ENCODE assay signal across 10 cellular contexts in genomic region chr9:37984672-37985611, GRCh38.
DNase-seq lines count a peak whose midpoint lies in the region; ATAC-seq, FAIRE-seq and TF ChIP-seq lines count a peak whose summit lies in the region.
"Had no signal": no experiment of that assay in that cellular context is flagged by ENCODE, and none has a peak within 500 bp of the region (broad histone marks: within the 10 kb centered on the region; RNA-seq: fewer than 3 reads in every experiment).

No MANE protein-coding gene starts in this region.

- peak overlapping the region; percentile 47 for H3K4me2 ChIP-seq in SK-N-SH

- no peaks in the 10 kb centered on the region for H3K9me3 Mint-ChIP-seq in activated naive CD8-positive, alpha-beta T cell treated with anti-CD3 and anti-CD28 coated beads, Interleukin-2, amount 10 ng/mL, durations not matched to agents 7 days and 5 days
- no peaks in the 10 kb centered on the region for H3K9me3 Mint-ChIP-seq in activated naive CD8-positive, alpha-beta T cell treated with anti-CD3 and anti-CD28 coated beads for 36 hours
- no peaks in the 10 kb centered on the region for H3K9me3 Mint-ChIP-seq in type B pancreatic cell

- peak overlapping the region; percentile 45 to 62; a peak in 3 of 4 replicates for H3K27ac ChIP-seq in SK-N-SH (ENCODE audit: low read depth in 2 of 2, low read length in 1 of 2)
- H3K27ac ChIP-seq: C4-2B, gastrocnemius medialis had no signal

- H3K36me3 Mint-ChIP-seq in activated naive CD8-positive, alpha-beta T cell treated with anti-CD3 and anti-CD28 coated beads, Interleukin-2, amount 10 ng/mL, durations not matched to agents 7 days and 5 days: no peaks in the 10 kb centered on the region
- no peaks in the 10 kb centered on the region for H3K36me3 Mint-ChIP-seq in activated naive CD8-positive, alpha-beta T cell treated with anti-CD3 and anti-CD28 coated beads for 36 hours
- H3K36me3 Mint-ChIP-seq in type B pancreatic cell: no peaks in the 10 kb centered on the region

- no peak for TF ChIP-seq RAD21 in SK-N-SH (IDR thresholded peaks at IDR 0.05; ENCODE audit: low read length)

- H3K27ac Mint-ChIP-seq in activated naive CD8-positive, alpha-beta T cell treated with anti-CD3 and anti-CD28 coated beads, Interleukin-2, amount 10 ng/mL, durations not matched to agents 7 days and 5 days: no peak overlapping the region
- H3K27ac Mint-ChIP-seq in activated naive CD8-positive, alpha-beta T cell treated with anti-CD3 and anti-CD28 coated beads for 36 hours: no peak overlapping the region
- H3K27ac Mint-ChIP-seq in type B pancreatic cell: peak overlapping the region; percentile 79

- TF ChIP-seq CTCF in SK-N-SH (IDR thresholded peaks at IDR 0.05) (peak; percentile 25), type B pancreatic cell (conservative IDR thresholded peaks at IDR 0.05) (no peak)

- peaks cover 11 to 20% of the 10 kb centered on the region in 2 experiments for H3K36me3 ChIP-seq in SK-N-SH (replicated peaks in 1 of 2; ENCODE audit: control insufficient read depth in 1 of 2, insufficient read depth in 2 of 2, low read length in 1 of 2)
- H3K36me3 ChIP-seq: gastrocnemius medialis had no signal

- no peaks in the 10 kb centered on the region for H3K9me2 ChIP-seq in SK-N-SH

- H3K4me1 ChIP-seq in SK-N-SH (ENCODE audit: control insufficient read depth in 1 of 2, insufficient read depth in 2 of 2, low read depth in 1 of 2, low read length in 1 of 2): peaks cover 48 to 55% of the 10 kb centered on the region in 2 experiments

- WGBS in SK-N-SH (ENCODE audit: low lambda C conversion rate): 75% methylated on average over 14 of the region's 26 CpGs

- H3K9me3 ChIP-seq in SK-N-SH: no peaks in the 10 kb centered on the region
- H3K9me3 ChIP-seq: gastrocnemius medialis had no signal

- no peak overlapping the region for H3K4me3 Mint-ChIP-seq in activated naive CD8-positive, alpha-beta T cell treated with anti-CD3 and anti-CD28 coated beads, Interleukin-2, amount 10 ng/mL, durations not matched to agents 7 days and 5 days
- H3K4me3 Mint-ChIP-seq in activated naive CD8-positive, alpha-beta T cell treated with anti-CD3 and anti-CD28 coated beads for 36 hours: no peak overlapping the region
- no peak overlapping the region for H3K4me3 Mint-ChIP-seq in type B pancreatic cell

- peaks cover 12% of the 10 kb centered on the region for H3F3A ChIP-seq in SK-N-SH (replicated peaks; ENCODE audit: insufficient read depth)

- CTCF ChIA-PET in SK-N-SH (lab: Yijun Ruan, JAX): interaction anchor here (1.3 to 1.4 kb wide), 3 partner anchors 10 to 71 kb away, joined by 3 to 5 read pairs (median 4); no protein-coding TSS in a partner anchor

- 0 out of 2 replicates have a peak overlapping the region, but pooled peaks have one; percentile 26 for H3K9ac ChIP-seq in SK-N-SH

- H3K79me2 ChIP-seq in SK-N-SH (ENCODE audit: insufficient read depth): peaks cover 100% of the 10 kb centered on the region

- peaks cover 4% of the 10 kb centered on the region for H3K27me3 Mint-ChIP-seq in activated naive CD8-positive, alpha-beta T cell treated with anti-CD3 and anti-CD28 coated beads, Interleukin-2, amount 10 ng/mL, durations not matched to agents 7 days and 5 days
- H3K27me3 Mint-ChIP-seq in activated naive CD8-positive, alpha-beta T cell treated with anti-CD3 and anti-CD28 coated beads for 36 hours: no peaks in the 10 kb centered on the region
- H3K27me3 Mint-ChIP-seq in type B pancreatic cell: no peaks in the 10 kb centered on the region

- no peak overlapping the region for H2AFZ ChIP-seq in SK-N-SH (ENCODE audit: low read depth)

- intact Hi-C loops in cardiac septum (cut with DNase I): loop anchor here (2.0 kb wide), 1 partner anchor 48 kb away; no protein-coding TSS in a partner anchor

- no peaks in the 10 kb centered on the region for H3K27me3 ChIP-seq in SK-N-SH (ENCODE audit: insufficient read depth)
- H3K27me3 ChIP-seq: gastrocnemius medialis had no signal

- H3K4me1 Mint-ChIP-seq in activated naive CD8-positive, alpha-beta T cell treated with anti-CD3 and anti-CD28 coated beads, Interleukin-2, amount 10 ng/mL, durations not matched to agents 7 days and 5 days: peaks cover 7% of the 10 kb centered on the region
- H3K4me1 Mint-ChIP-seq in activated naive CD8-positive, alpha-beta T cell treated with anti-CD3 and anti-CD28 coated beads for 36 hours: no peaks in the 10 kb centered on the region
- H3K4me1 Mint-ChIP-seq in type B pancreatic cell (ENCODE audit: unreplicated experiment): peaks cover 28% of the 10 kb centered on the region

- FAIRE-seq in RCC 7860 (lab: Jason Lieb, UNC): no peak

- no peak for DNase-seq in activated naive CD8-positive, alpha-beta T cell treated with anti-CD3 and anti-CD28 coated beads, Interleukin-2, amount 10 ng/mL, durations not matched to agents 7 days and 5 days
- DNase-seq in activated naive CD8-positive, alpha-beta T cell treated with anti-CD3 and anti-CD28 coated beads for 36 hours: no peak
- DNase-seq in SK-N-SH (no peak), cardiac septum (ENCODE audit: low spot score) (peak; percentile 83), type B pancreatic cell (ENCODE audit: extremely low spot score, unreplicated experiment) (no peak), CD1c-positive myeloid dendritic cell (ENCODE audit: extremely low spot score) (no peak), RCC 7860 (ENCODE audit: low spot score) (no peak), NCI-H82 treated with DMSO at 0.1 percent for 48 hours (lab: John Stamatoyannopoulos, UW; ENCODE audit: unreplicated experiment) (no peak)
- DNase-seq: gastrocnemius medialis had no signal

- ATAC-seq in activated naive CD8-positive, alpha-beta T cell treated with anti-CD3 and anti-CD28 coated beads, Interleukin-2, amount 10 ng/mL, durations not matched to agents 7 days and 5 days (ENCODE audit: low read depth): peak; percentile 78

- no peak overlapping the region for H3K4me3 ChIP-seq in SK-N-SH (ENCODE audit: low read depth in 2 of 2, low read length in 1 of 2)
- H3K4me3 ChIP-seq: gastrocnemius medialis had no signal

- TF ChIP-seq EP300 in SK-N-SH (IDR thresholded peaks at IDR 0.05; ENCODE audit: borderline replicate concordance in 1 of 2, low read depth in 1 of 2, low read length in 1 of 2): peak in 1 of 2 experiments; percentile 42; a peak in 1 of 4 replicates

- peaks cover 38% of the 10 kb centered on the region; the same call in 1 of the 2 replicates for H4K20me1 ChIP-seq in SK-N-SH (ENCODE audit: insufficient read depth)

- POLR2A ChIA-PET in activated naive CD8-positive, alpha-beta T cell treated with anti-CD3 and anti-CD28 coated beads, Interleukin-2, amount 10 ng/mL, durations not matched to agents 7 days and 5 days (lab: Charles Lee): no interaction called here
- POLR2A ChIA-PET in SK-N-SH (lab: Yijun Ruan, JAX): no interaction called here

TF ChIP-seq in SK-N-SH, 30 proteins besides CTCF, POLR2A, EP300 and RAD21:
- TF ChIP-seq REST (IDR thresholded peaks at IDR 0.05; ENCODE audit: low read depth, low read length) (no peak), USF1 (IDR thresholded peaks at IDR 0.05; ENCODE audit: borderline replicate concordance, low read depth) (no peak), GABPA (IDR thresholded peaks at IDR 0.05; ENCODE audit: low read depth) (no peak), NFIC (IDR thresholded peaks at IDR 0.05; ENCODE audit: borderline replicate concordance) (peak; percentile 20; the same call in 1 of the 2 replicates), PBX3 (IDR thresholded peaks at IDR 0.05) (peak; percentile 85), MEF2A (IDR thresholded peaks at IDR 0.05; ENCODE audit: borderline replicate concordance, low read depth) (no peak), MXI1 (IDR thresholded peaks at IDR 0.05; ENCODE audit: low read depth, low read length) (no peak), GATA2 (CRISPR knock-in tag; IDR thresholded peaks at IDR 0.05) (no peak)
